Comparison of ENCODE assay signal across 2 cellular contexts in genomic region chr12:126727656-126728055, GRCh38.
TF ChIP-seq lines count a peak whose summit lies in the region.

No MANE protein-coding gene starts in this region.

TF ChIP-seq in GM23338, 12 proteins besides CTCF, POLR2A, EP300 and RAD21:
- TF ChIP-seq REST (IDR thresholded peaks at IDR 0.05; ENCODE audit: unreplicated experiment) = peak; percentile 53
- no peak for TF ChIP-seq JUNB (IDR thresholded peaks at IDR 0.05; ENCODE audit: unreplicated experiment)
- no peak for TF ChIP-seq POLR2AphosphoS5 (IDR thresholded peaks at IDR 0.05; ENCODE audit: low read depth)
- no peak for TF ChIP-seq ETS1 (IDR thresholded peaks at IDR 0.05)

TF ChIP-seq in neural cell, 6 proteins besides CTCF, POLR2A, EP300 and RAD21 (continued from another document):
- TF ChIP-seq REST (IDR thresholded peaks at IDR 0.05; ENCODE audit: borderline replicate concordance) = no peak
